In the genomic region with DNA sequence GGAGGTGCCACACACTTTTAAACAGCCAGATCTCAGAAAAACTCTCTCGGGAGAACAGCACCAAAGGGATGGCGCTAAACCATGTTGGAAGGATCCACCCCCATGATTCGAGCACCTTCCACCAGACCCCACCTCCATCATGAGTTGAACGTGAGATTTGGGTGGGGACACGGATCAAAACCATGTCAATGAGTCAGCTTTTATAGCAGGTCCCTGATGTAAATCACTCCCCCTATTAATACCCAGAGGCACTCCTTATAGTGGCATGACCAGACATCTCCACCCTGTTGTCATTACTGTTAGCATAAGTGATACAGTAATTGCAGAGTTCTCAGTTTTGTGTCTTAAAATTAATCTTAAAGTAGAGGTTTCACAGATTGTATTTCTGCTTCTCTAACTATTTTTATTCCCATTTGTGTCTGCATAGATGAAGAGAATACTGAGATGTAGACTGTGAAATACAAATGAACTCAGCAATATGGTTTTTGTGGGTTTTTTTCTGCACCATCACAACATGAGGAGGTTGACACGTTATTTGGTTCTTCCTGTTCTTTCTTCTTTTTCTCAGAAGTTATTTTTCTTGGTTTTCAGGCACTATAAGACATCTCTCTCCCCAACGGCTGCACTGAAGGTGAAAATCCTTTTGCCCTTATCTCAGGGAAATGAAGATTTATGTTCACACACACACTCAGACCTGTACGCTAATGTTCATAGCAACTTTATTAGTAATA, we compare ENCODE assay signal across 21 cellular contexts.
A peak's percentile ranks its signal among the peaks of the same experiment; 100 is the strongest.
DNase-seq lines count a peak whose midpoint lies in the region; ATAC-seq and TF ChIP-seq lines count a peak whose summit lies in the region.
"Had no signal": no experiment of that assay in that cellular context is flagged by ENCODE, and none has a peak within 500 bp of the region (broad histone marks: within the 10 kb centered on the region; RNA-seq: fewer than 3 reads in every experiment).

No MANE protein-coding gene starts in this region.

- H3K27ac ChIP-seq in Panc1 (ENCODE audit: low read length) (peak overlapping the region; percentile 37; the same call in 1 of the 2 replicates), spleen (peak overlapping the region in 6 of 8 donors; percentile 11 to 74 (median 44))
- H3K27ac ChIP-seq: breast epithelium, dorsolateral prefrontal cortex, gastroesophageal sphincter, left lung, upper lobe of right lung had no signal

- peaks cover 41% of the 10 kb centered on the region for H3K4me1 Mint-ChIP-seq in activated naive CD8-positive, alpha-beta T cell (ENCODE audit: low read depth)
- H3K4me1 Mint-ChIP-seq: H9 had no signal

- H3K27me3 ChIP-seq in Panc1 (ENCODE audit: control insufficient read depth, insufficient read depth, low read length) (no peaks in the 10 kb centered on the region), spleen (replicated peaks in 1 of 7) (peaks cover 0 to 3% (median 0%) of the 10 kb centered on the region in 7 donors)
- H3K27me3 ChIP-seq: breast epithelium, gastroesophageal sphincter, left lung, upper lobe of right lung had no signal

- peak; percentile 24 for DNase-seq in activated CD8-positive, alpha-beta memory T cell treated with anti-CD3 and anti-CD28 coated beads for 24 hours
- no peak for DNase-seq in activated CD8-positive, alpha-beta memory T cell treated with anti-CD3 and anti-CD28 coated beads, Interleukin-2, amount 50 U/mL, for 4 hours
- no peak for DNase-seq in Panc1 (ENCODE audit: low read depth, low spot score)
- DNase-seq in spleen = no peak
- no peak for DNase-seq in glomerular visceral epithelial cell (ENCODE audit: extremely low spot score)
- DNase-seq in NCI-H2227 (lab: John Stamatoyannopoulos, UW; ENCODE audit: unreplicated experiment) = no peak
- DNase-seq: C1 segment of cervical spinal cord; dorsolateral prefrontal cortex; erythroblast; H9; left lung; NCI-H1436; NCI-H2171 treated with DMSO at 0.1 percent for 48 hours; retina; stimulated activated CD4-positive, alpha-beta T cell treated with anti-CD3 and anti-CD28 coated beads, Interleukin-15, amount 100 ng/mL, for 24 hours; upper lobe of right lung had no signal

- H3K27me3 Mint-ChIP-seq in activated naive CD8-positive, alpha-beta T cell = no peaks in the 10 kb centered on the region

- WGBS in spleen, 5 donors = 66 to 73% (median 71%) methylated on average over 8 of the region's 8 CpGs

- ATAC-seq in Panc1 (no peak), GM19324 (IDR thresholded peaks at IDR 0.05; ENCODE audit: low FRiP score, unreplicated experiment) (no peak)
- ATAC-seq: A549, gastroesophageal sphincter, left lung, upper lobe of right lung had no signal

- H3K9me3 ChIP-seq in Panc1 (ENCODE audit: control insufficient read depth, insufficient read depth, low read depth, low read length) (peaks cover 25% of the 10 kb centered on the region; the same call in 1 of the 2 replicates), spleen (peaks cover 0 to 4% (median 0%) of the 10 kb centered on the region in 8 donors)
- H3K9me3 ChIP-seq: breast epithelium, gastroesophageal sphincter, left lung, upper lobe of right lung had no signal

- intact Hi-C loops in Panc1 (cut with micrococcal nuclease; ENCODE audit: unreplicated experiment) = no loop called here
- intact Hi-C loops in spleen (cut with DNase I; ENCODE audit: low total_unique reads) = no loop called here

- H3K4me1 ChIP-seq in Panc1 (ENCODE audit: control insufficient read depth, insufficient read depth, low read length) = peaks cover 9% of the 10 kb centered on the region; the same call in 1 of the 2 replicates
- H3K4me1 ChIP-seq in spleen = peaks cover 0 to 21% (median 4%) of the 10 kb centered on the region in 6 donors
- H3K4me1 ChIP-seq: A549, breast epithelium, gastroesophageal sphincter, left lung, upper lobe of right lung had no signal

- CTCF ChIA-PET in Panc1 (lab: Charles Lee) = no interaction called here

- TF ChIP-seq CTCF in Panc1 (IDR thresholded peaks at IDR 0.05) = no peak
- no peak for TF ChIP-seq CTCF in spleen (IDR thresholded peaks at IDR 0.05 in 8 of 11, conservative IDR thresholded peaks at IDR 0.05 in 3 of 11)

- peak overlapping the region; percentile 18 for H3K4me3 Mint-ChIP-seq in activated naive CD8-positive, alpha-beta T cell
- H3K4me3 Mint-ChIP-seq: H9 had no signal

- peaks cover 4% of the 10 kb centered on the region for H3K36me3 Mint-ChIP-seq in activated naive CD8-positive, alpha-beta T cell

- in situ Hi-C loops in Panc1 (cut with HindIII; ENCODE audit: low pct_unique_long_range_greater_than_20kb, low sequenced_read_pairs) = no loop called here

- TF ChIP-seq POLR2A in spleen (IDR thresholded peaks at IDR 0.05) = no peak

- peaks cover 5% of the 10 kb centered on the region for H3K9me3 Mint-ChIP-seq in activated naive CD8-positive, alpha-beta T cell (ENCODE audit: low read depth)

- H3K27ac Mint-ChIP-seq in activated naive CD8-positive, alpha-beta T cell = peak overlapping the region; percentile 70

- no peaks in the 10 kb centered on the region for H3K36me3 ChIP-seq in Panc1 (ENCODE audit: control insufficient read depth, insufficient read depth, low read length)
- H3K36me3 ChIP-seq in spleen = no peaks in the 10 kb centered on the region
- H3K36me3 ChIP-seq: breast epithelium, gastroesophageal sphincter, left lung, upper lobe of right lung had no signal

- no peak overlapping the region for H3K4me3 ChIP-seq in Panc1 (ENCODE audit: low read depth in 2 of 2, low read length in 2 of 2)
- no peak overlapping the region for H3K4me3 ChIP-seq in spleen
- H3K4me3 ChIP-seq: A549, breast epithelium, dorsolateral prefrontal cortex, gastroesophageal sphincter, left lung, upper lobe of right lung had no signal

- POLR2A ChIA-PET in Panc1 (lab: Charles Lee) = no interaction called here

- no TSS peak for BruUV-seq in Panc1 (replicated peaks; lab: Mats Ljungman, UMichigan)
